19 cellular contexts compared by ENCODE assay signal in genomic region chr1:46480959-46481646, GRCh38. TPM values are rescaled to one million over a fixed set of nuclear protein-coding genes. Genes with fewer than 3 reads are reported as not detected.
A peak's percentile ranks its signal among the peaks of the same experiment; 100 is the strongest.
DNase-seq lines count a peak whose midpoint lies in the region; TF ChIP-seq lines count a peak whose summit lies in the region.
"Had no signal": no experiment of that assay in that cellular context is flagged by ENCODE, and none has a peak within 500 bp of the region (broad histone marks: within the 10 kb centered on the region; RNA-seq: fewer than 3 reads in every experiment).

No MANE protein-coding gene starts in this region.

- H3K36me3 ChIP-seq in WERI-Rb-1 (no peaks in the 10 kb centered on the region), ovary (no peaks in the 10 kb centered on the region)
- H3K36me3 ChIP-seq: BLaER1, esophagus muscularis mucosa, transverse colon had no signal

- TF ChIP-seq EP300 in ovary (IDR thresholded peaks at IDR 0.05) = no peak

- H3K27me3 ChIP-seq in WERI-Rb-1 (ENCODE audit: insufficient read depth, low read depth, severe bottlenecking) (no peaks in the 10 kb centered on the region), ovary (no peaks in the 10 kb centered on the region)

- WGBS in ovary, 3 donors = 21 to 29% (median 26%) methylated on average over 7 of the region's 7 CpGs

- H3K9me3 ChIP-seq in WERI-Rb-1 (ENCODE audit: severe bottlenecking) (no peaks in the 10 kb centered on the region), ovary (no peaks in the 10 kb centered on the region)
- H3K9me3 ChIP-seq: BLaER1, esophagus muscularis mucosa, transverse colon had no signal

- H3K27me3 Mint-ChIP-seq in CD14-positive monocyte (ENCODE audit: low read depth in 3 of 3) = peaks cover 43 to 63% (median 43%) of the 10 kb centered on the region in 3 donors

- in situ Hi-C loops in KBM-7 (cut with MboI; ENCODE audit: low pct_unique_long_range_greater_than_20kb, low sequenced_read_pairs) = no loop called here

- TF ChIP-seq CTCF in WERI-Rb-1 (IDR thresholded peaks at IDR 0.05; ENCODE audit: low read depth, low read length) (no peak), ovary (IDR thresholded peaks at IDR 0.05) (no peak), CD14-positive monocyte (IDR thresholded peaks at IDR 0.05) (no peak)

- intact Hi-C loops in ovary (cut with DNase I) (no loop called here), CD14-positive monocyte (cut with micrococcal nuclease) (no loop called here)

- DNase-seq in GM03348 (ENCODE audit: low spot score) (peak; percentile 52), KBM-7 (peak; percentile 42), WERI-Rb-1 (peak; percentile 53), ovary (peak in 3 of 5 donors; percentile 18 to 57 (median 39)), T-helper 1 cell (no peak), CD14-positive monocyte (ENCODE audit: low spot score) (no peak), activated gamma-delta T cell treated with Interleukin-2 at 50 U/mL for 16 hours (no peak)
- DNase-seq in effector CD8-positive, alpha-beta T cell (lab: John Stamatoyannopoulos, UW) = no peak
- DNase-seq: activated naive CD8-positive, alpha-beta T cell treated with anti-CD3 and anti-CD28 coated beads, Interleukin-2, amount 10 ng/mL, durations not matched to agents 7 days and 5 days; activated T-cell treated with anti-CD3 and anti-CD28 coated beads, Interleukin-2, amount 50 U/mL, for 72 hours; glutamatergic neuron; MM.1S; naive B cell; NCI-H526 treated with DMSO at 0.1 percent for 48 hours; stimulated activated naive B cell treated with anti-CD40 and anti-IgM and Interleukin-4, amounts not matched to agents 10 μg/mL and 1 μg/mL and 100 μg/mL, for 72 hours; transverse colon had no signal

- no peak overlapping the region for H3K4me3 Mint-ChIP-seq in CD14-positive monocyte
- H3K4me3 Mint-ChIP-seq: activated naive CD8-positive, alpha-beta T cell treated with anti-CD3 and anti-CD28 coated beads, Interleukin-2, amount 10 ng/mL, durations not matched to agents 7 days and 5 days; activated T-cell treated with anti-CD3 and anti-CD28 coated beads, Interleukin-2, amount 50 U/mL, for 72 hours; naive B cell; stimulated activated naive B cell treated with anti-CD40 and anti-IgM and Interleukin-4, amounts not matched to agents 10 μg/mL and 1 μg/mL and 100 μg/mL, for 72 hours had no signal

- H3K4me1 ChIP-seq in ovary (ENCODE audit: insufficient read depth) = no peaks in the 10 kb centered on the region

- peaks cover 3% of the 10 kb centered on the region for H3K4me1 Mint-ChIP-seq in CD14-positive monocyte

- H3K27ac ChIP-seq in WERI-Rb-1 (peak overlapping the region; percentile 93; the same call in 1 of the 2 replicates), ovary (no peak overlapping the region)
- H3K27ac ChIP-seq: BLaER1, esophagus muscularis mucosa, transverse colon had no signal

- TF ChIP-seq POLR2A in ovary (IDR thresholded peaks at IDR 0.05) = no peak

- peak overlapping the region in 1 of 7 donors; percentile 59 for H3K27ac Mint-ChIP-seq in CD14-positive monocyte
- H3K27ac Mint-ChIP-seq: activated naive CD8-positive, alpha-beta T cell treated with anti-CD3 and anti-CD28 coated beads, Interleukin-2, amount 10 ng/mL, durations not matched to agents 7 days and 5 days; activated T-cell treated with anti-CD3 and anti-CD28 coated beads, Interleukin-2, amount 50 U/mL, for 72 hours; naive B cell; stimulated activated naive B cell treated with anti-CD40 and anti-IgM and Interleukin-4, amounts not matched to agents 10 μg/mL and 1 μg/mL and 100 μg/mL, for 72 hours had no signal

- H3K9me3 Mint-ChIP-seq in CD14-positive monocyte = peaks cover 0 to 4% (median 0%) of the 10 kb centered on the region in 7 donors
- H3K9me3 Mint-ChIP-seq: activated naive CD8-positive, alpha-beta T cell treated with anti-CD3 and anti-CD28 coated beads, Interleukin-2, amount 10 ng/mL, durations not matched to agents 7 days and 5 days; activated T-cell treated with anti-CD3 and anti-CD28 coated beads, Interleukin-2, amount 50 U/mL, for 72 hours; naive B cell; stimulated activated naive B cell treated with anti-CD40 and anti-IgM and Interleukin-4, amounts not matched to agents 10 μg/mL and 1 μg/mL and 100 μg/mL, for 72 hours had no signal

- H3K4me3 ChIP-seq in WERI-Rb-1 (ENCODE audit: low read depth, low read length) = no peak overlapping the region
- no peak overlapping the region for H3K4me3 ChIP-seq in ovary
- H3K4me3 ChIP-seq: BLaER1, esophagus muscularis mucosa, lung, transverse colon had no signal

- H3K36me3 Mint-ChIP-seq in CD14-positive monocyte = no peaks in the 10 kb centered on the region
- H3K36me3 Mint-ChIP-seq: activated naive CD8-positive, alpha-beta T cell treated with anti-CD3 and anti-CD28 coated beads, Interleukin-2, amount 10 ng/mL, durations not matched to agents 7 days and 5 days; naive B cell; stimulated activated naive B cell treated with anti-CD40 and anti-IgM and Interleukin-4, amounts not matched to agents 10 μg/mL and 1 μg/mL and 100 μg/mL, for 72 hours had no signal

RNA-seq across cellular contexts. Expression of gene DMBX1, which starts 8.5 kb away (rescaled TPM):
- total RNA-seq in ovary = not detected
- polyA plus RNA-seq in ovary (not detected), CD14-positive monocyte (not detected)
- total RNA-seq: esophagus muscularis mucosa, transverse colon had no signal

Comparison
In these comparisons a context has a peak if more than half of its experiments do, and no peak if none do; other contexts are left out.
1. DNase-seq: peak in GM03348 (single experiment), KBM-7 (single experiment), WERI-Rb-1 (single experiment) and ovary (3 of 5); none in T-helper 1 cell (0 of 5), CD14-positive monocyte (single experiment), activated gamma-delta T cell treated with Interleukin-2 at 50 U/mL for 16 hours (single experiment) and effector CD8-positive, alpha-beta T cell (single experiment).